ENCODE assay signal across 10 cellular contexts in genomic region chr7:46557295-46557711, GRCh38.
DNase-seq lines count a peak whose midpoint lies in the region; ATAC-seq and TF ChIP-seq lines count a peak whose summit lies in the region.
"Had no signal": no experiment of that assay in that cellular context is flagged by ENCODE, and none has a peak within 500 bp of the region (broad histone marks: within the 10 kb centered on the region; RNA-seq: fewer than 3 reads in every experiment).

No MANE protein-coding gene starts in this region.

- no peaks in the 10 kb centered on the region for H3K36me3 ChIP-seq in mammary epithelial cell (ENCODE audit: insufficient read depth, low read length)
- H3K36me3 ChIP-seq in breast epithelium, result no peaks in the 10 kb centered on the region
- H3K36me3 ChIP-seq in colonic mucosa, result no peaks in the 10 kb centered on the region

- intact Hi-C loops in mammary epithelial cell (cut with micrococcal nuclease), result no loop called here
- intact Hi-C loops in breast epithelium (cut with DNase I; ENCODE audit: low total_unique reads), result no loop called here
- intact Hi-C loops in colonic mucosa (cut with DNase I), result no loop called here

- peak overlapping the region; percentile 44 for H2AFZ ChIP-seq in mammary epithelial cell (ENCODE audit: low read depth, low read length)

- H3K9me3 ChIP-seq in mammary epithelial cell (replicated peaks; ENCODE audit: insufficient read depth, low read length) (no peaks in the 10 kb centered on the region), breast epithelium (no peaks in the 10 kb centered on the region), colonic mucosa (no peaks in the 10 kb centered on the region)

- H3K4me1 ChIP-seq in mammary epithelial cell (ENCODE audit: insufficient read depth, low read length) (peaks cover 6% of the 10 kb centered on the region), breast epithelium (no peaks in the 10 kb centered on the region), colonic mucosa (no peaks in the 10 kb centered on the region)

- no peak overlapping the region for H3K4me2 ChIP-seq in mammary epithelial cell (ENCODE audit: insufficient read depth, low read depth, low read length)

- TF ChIP-seq POLR2A in breast epithelium (IDR thresholded peaks at IDR 0.05), result no peak

- dilution Hi-C loops in mammary epithelial cell (cut with HindIII; ENCODE audit: low sequenced_read_pairs), result no loop called here

- POLR2A ChIA-PET in HEK293T (lab: Yijun Ruan, JAX), result no interaction called here

- TF ChIP-seq CTCF in mammary epithelial cell (conservative IDR thresholded peaks at IDR 0.05 in 1 of 2, IDR thresholded peaks at IDR 0.05 in 1 of 2; ENCODE audit: extremely low read depth in 1 of 2, insufficient read depth in 1 of 2, low read depth in 1 of 2, low read length in 2 of 2) (no peak), breast epithelium (IDR thresholded peaks at IDR 0.05) (no peak), colonic mucosa (IDR thresholded peaks at IDR 0.05) (no peak)

- CTCF ChIA-PET in mammary epithelial cell (lab: Charles Lee; ENCODE audit: low non-redundant PET), result no interaction called here
- CTCF ChIA-PET in HEK293T (lab: Yijun Ruan, JAX), result interaction anchor here (1.2 kb wide), 1 partner anchor 14 kb away, joined by 3 read pairs; no protein-coding TSS in a partner anchor

- in situ Hi-C loops in mammary epithelial cell (cut with MboI; ENCODE audit: low sequenced_read_pairs in 2 of 2), result no loop called here

- no peak for ATAC-seq in HG03571 (IDR thresholded peaks at IDR 0.05; ENCODE audit: unreplicated experiment)

- BruUV-seq in mammary epithelial cell (replicated peaks; lab: Mats Ljungman, UMichigan), result no TSS peak

- WGBS in mammary epithelial cell (ENCODE audit: low coverage, missing lambda C conversion rate), result 77% methylated on average over 5 of the region's 5 CpGs

- no peak overlapping the region for H3K9ac ChIP-seq in mammary epithelial cell (ENCODE audit: insufficient read depth, low read length)
- no peak overlapping the region for H3K9ac ChIP-seq in colonic mucosa (ENCODE audit: low read depth in 2 of 2, low read length in 2 of 2)

- no peaks in the 10 kb centered on the region for H4K20me1 ChIP-seq in mammary epithelial cell (ENCODE audit: insufficient read depth, low read length)

- H3K4me3 ChIP-seq in mammary epithelial cell (replicated peaks in 1 of 3; ENCODE audit: insufficient read depth in 1 of 3, low read depth in 2 of 3, low read length in 3 of 3) (no peak overlapping the region), breast epithelium (no peak overlapping the region), colonic mucosa (no peak overlapping the region)

- H3K27me3 ChIP-seq in mammary epithelial cell (ENCODE audit: insufficient read depth, low read length) (no peaks in the 10 kb centered on the region), breast epithelium (no peaks in the 10 kb centered on the region), colonic mucosa (no peaks in the 10 kb centered on the region)

- DNase-seq in mammary epithelial cell, result no peak
- no peak for DNase-seq in breast epithelium (ENCODE audit: low spot score in 2 of 2)
- DNase-seq in colonic mucosa, result peak; percentile 57
- DNase-seq in mucosa of gallbladder (ENCODE audit: low spot score), result peak; percentile 28
- no peak for DNase-seq in activated naive CD4-positive, alpha-beta T cell (lab: John Stamatoyannopoulos, UW)
- DNase-seq in HEK293T (ENCODE audit: extremely low spot score), result no peak
- DNase-seq in AG08396 (ENCODE audit: low spot score), result no peak
- DNase-seq: DND-41, KG1 had no signal

- H3K27ac ChIP-seq in mammary epithelial cell (ENCODE audit: insufficient read depth, low read depth, low read length) (no peak overlapping the region), breast epithelium (no peak overlapping the region), colonic mucosa (peak overlapping the region; percentile 63)

- no peaks in the 10 kb centered on the region for H3K79me2 ChIP-seq in mammary epithelial cell (ENCODE audit: insufficient read depth, low read length)

TF ChIP-seq in HEK293T, 16 proteins besides CTCF, POLR2A, EP300 and RAD21:
- TF ChIP-seq L3MBTL2 (conservative IDR thresholded peaks at IDR 0.05), result no peak
- TF ChIP-seq FOXM1 (IDR thresholded peaks at IDR 0.05; ENCODE audit: borderline replicate concordance), result no peak
- TF ChIP-seq, protein P1, sequence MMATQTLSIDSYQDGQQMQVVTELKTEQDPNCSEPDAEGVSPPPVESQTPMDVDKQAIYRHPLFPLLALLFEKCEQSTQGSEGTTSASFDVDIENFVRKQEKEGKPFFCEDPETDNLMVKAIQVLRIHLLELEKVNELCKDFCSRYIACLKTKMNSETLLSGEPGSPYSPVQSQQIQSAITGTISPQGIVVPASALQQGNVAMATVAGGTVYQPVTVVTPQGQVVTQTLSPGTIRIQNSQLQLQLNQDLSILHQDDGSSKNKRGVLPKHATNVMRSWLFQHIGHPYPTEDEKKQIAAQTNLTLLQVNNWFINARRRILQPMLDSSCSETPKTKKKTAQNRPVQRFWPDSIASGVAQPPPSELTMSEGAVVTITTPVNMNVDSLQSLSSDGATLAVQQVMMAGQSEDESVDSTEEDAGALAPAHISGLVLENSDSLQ (IDR thresholded peaks at IDR 0.05), result no peak
- TF ChIP-seq HDGF (IDR thresholded peaks at IDR 0.05; ENCODE audit: borderline replicate concordance), result no peak
- TF ChIP-seq TARDBP (IDR thresholded peaks at IDR 0.05), result no peak
- TF ChIP-seq FOXK2 (IDR thresholded peaks at IDR 0.05), result no peak
- TF ChIP-seq BHLHE40 (IDR thresholded peaks at IDR 0.05; ENCODE audit: borderline replicate concordance), result no peak
- no peak for TF ChIP-seq ZNF384 (IDR thresholded peaks at IDR 0.05)
- TF ChIP-seq ARNT (IDR thresholded peaks at IDR 0.05), result no peak
- TF ChIP-seq NFRKB (IDR thresholded peaks at IDR 0.05), result no peak
- no peak for TF ChIP-seq SUZ12 (IDR thresholded peaks at IDR 0.05)
- TF ChIP-seq FOXA1 (IDR thresholded peaks at IDR 0.05), result no peak
- TF ChIP-seq CTBP1 (IDR thresholded peaks at IDR 0.05; ENCODE audit: borderline replicate concordance), result no peak

Comparison
In these comparisons a context has a peak if more than half of its experiments do, and no peak if none do; other contexts are left out.
1. DNase-seq: peak in colonic mucosa (single experiment) and mucosa of gallbladder (single experiment); none in mammary epithelial cell (single experiment), breast epithelium (0 of 2), activated naive CD4-positive, alpha-beta T cell (0 of 4), HEK293T (single experiment) and AG08396 (single experiment).